ENCODE assay signal across 16 cellular contexts in the genomic region with DNA sequence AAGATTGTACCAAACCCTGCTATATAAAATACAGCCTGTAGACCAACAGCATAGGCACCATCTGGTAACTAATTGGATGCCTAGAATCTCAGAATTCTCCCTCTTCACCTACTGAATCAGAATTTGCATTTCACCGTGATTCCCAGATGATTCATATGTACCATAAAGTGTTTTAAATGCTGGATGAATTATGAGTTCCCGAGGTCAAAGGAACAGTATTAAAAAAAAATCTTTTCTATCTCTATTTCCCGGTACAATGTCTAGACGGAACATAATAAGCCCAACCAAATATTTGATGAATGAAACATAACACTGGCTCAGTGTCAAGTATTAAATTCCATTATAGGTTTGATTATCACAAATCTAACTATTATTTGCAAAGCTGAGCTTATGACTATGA.
DNase-seq lines count a peak whose midpoint lies in the region; ATAC-seq and TF ChIP-seq lines count a peak whose summit lies in the region.
"Had no signal": no experiment of that assay in that cellular context is flagged by ENCODE, and none has a peak within 500 bp of the region (broad histone marks: within the 10 kb centered on the region; RNA-seq: fewer than 3 reads in every experiment).

No MANE protein-coding gene starts in this region.

- H3K9me3 Mint-ChIP-seq in activated T-helper 1 cell treated with anti-CD3 and anti-CD28 coated beads, Interleukin-12 subunit alpha, Interleukin-12 subunit beta, Interleukin-2, Interleukin-4 antibody, amounts not matched to agents 30 ng/mL and 10 ng/mL and 1 ng/mL, durations not matched to agents 14 hours and 24 hours and 36 hours, result no peaks in the 10 kb centered on the region

- H3K36me3 ChIP-seq in adipocyte (ENCODE audit: control insufficient read depth, insufficient read depth, low read length, severe bottlenecking), result no peaks in the 10 kb centered on the region
- H3K36me3 ChIP-seq: ascending aorta, MG63 had no signal

- H3K9me3 ChIP-seq in adipocyte (ENCODE audit: control insufficient read depth, low read length), result no peaks in the 10 kb centered on the region
- H3K9me3 ChIP-seq: ascending aorta, MG63 had no signal

- H3K4me3 ChIP-seq in adipocyte (ENCODE audit: low read length), result no peak overlapping the region
- no peak overlapping the region for H3K4me3 ChIP-seq in fibroblast of mammary gland (ENCODE audit: control insufficient read depth, low read depth, low read length)
- H3K4me3 ChIP-seq: ascending aorta, MG63 had no signal

- intact Hi-C loops in activated T-helper 1 cell treated with anti-CD3 and anti-CD28 coated beads, Interleukin-12 subunit alpha, Interleukin-12 subunit beta, Interleukin-2, Interleukin-4 antibody, amounts not matched to agents 30 ng/mL and 10 ng/mL and 1 ng/mL, durations not matched to agents 14 hours and 24 hours and 36 hours (cut with micrococcal nuclease), result no loop called here

- H3K36me3 Mint-ChIP-seq in activated T-helper 1 cell treated with anti-CD3 and anti-CD28 coated beads, Interleukin-12 subunit alpha, Interleukin-12 subunit beta, Interleukin-2, Interleukin-4 antibody, amounts not matched to agents 30 ng/mL and 10 ng/mL and 1 ng/mL, durations not matched to agents 14 hours and 24 hours and 36 hours (ENCODE audit: low read depth), result no peaks in the 10 kb centered on the region

- H3K27me3 Mint-ChIP-seq in activated T-helper 1 cell treated with anti-CD3 and anti-CD28 coated beads, Interleukin-12 subunit alpha, Interleukin-12 subunit beta, Interleukin-2, Interleukin-4 antibody, amounts not matched to agents 30 ng/mL and 10 ng/mL and 1 ng/mL, durations not matched to agents 14 hours and 24 hours and 36 hours (ENCODE audit: insufficient read depth), result no peaks in the 10 kb centered on the region
- H3K27me3 Mint-ChIP-seq: effector memory CD8-positive, alpha-beta T cell had no signal

- no peak overlapping the region for H3K27ac Mint-ChIP-seq in activated T-helper 1 cell treated with anti-CD3 and anti-CD28 coated beads, Interleukin-12 subunit alpha, Interleukin-12 subunit beta, Interleukin-2, Interleukin-4 antibody, amounts not matched to agents 30 ng/mL and 10 ng/mL and 1 ng/mL, durations not matched to agents 14 hours and 24 hours and 36 hours
- H3K27ac Mint-ChIP-seq: activated CD8-positive, alpha-beta T cell treated with anti-CD3 and anti-CD28 coated beads, Interleukin-2, amount 10 ng/mL, durations not matched to agents 7 days and 5 days; effector memory CD8-positive, alpha-beta T cell had no signal

- no peak overlapping the region for H3K9ac ChIP-seq in adipocyte (ENCODE audit: low read length)

- no peak for TF ChIP-seq CTCF in fibroblast of mammary gland (conservative IDR thresholded peaks at IDR 0.05; ENCODE audit: control insufficient read depth, insufficient read depth, low read depth, low read length)

- no peaks in the 10 kb centered on the region for H3K27me3 ChIP-seq in adipocyte (replicated peaks; ENCODE audit: control insufficient read depth, insufficient read depth, low read length)
- H3K27me3 ChIP-seq: ascending aorta, MG63 had no signal

- no peak overlapping the region for H3K4me3 Mint-ChIP-seq in activated T-helper 1 cell treated with anti-CD3 and anti-CD28 coated beads, Interleukin-12 subunit alpha, Interleukin-12 subunit beta, Interleukin-2, Interleukin-4 antibody, amounts not matched to agents 30 ng/mL and 10 ng/mL and 1 ng/mL, durations not matched to agents 14 hours and 24 hours and 36 hours
- H3K4me3 Mint-ChIP-seq: activated CD8-positive, alpha-beta T cell treated with anti-CD3 and anti-CD28 coated beads, Interleukin-2, amount 10 ng/mL, durations not matched to agents 7 days and 5 days; effector memory CD8-positive, alpha-beta T cell had no signal

- no peaks in the 10 kb centered on the region for H3K4me1 Mint-ChIP-seq in activated T-helper 1 cell treated with anti-CD3 and anti-CD28 coated beads, Interleukin-12 subunit alpha, Interleukin-12 subunit beta, Interleukin-2, Interleukin-4 antibody, amounts not matched to agents 30 ng/mL and 10 ng/mL and 1 ng/mL, durations not matched to agents 14 hours and 24 hours and 36 hours (ENCODE audit: low read depth)

- H3K4me1 ChIP-seq in adipocyte (ENCODE audit: control insufficient read depth, insufficient read depth, low read length), result peaks cover 42% of the 10 kb centered on the region
- H3K4me1 ChIP-seq: ascending aorta had no signal

- peak; percentile 59 for DNase-seq in HCEC 1CT
- DNase-seq in adipocyte (ENCODE audit: low read depth), result peak; percentile 28
- DNase-seq in fibroblast of mammary gland (ENCODE audit: low read depth), result peak; percentile 64
- DNase-seq in renal cortical epithelial cell (ENCODE audit: low read depth), result peak; percentile 15
- DNase-seq in inferior parietal cortex (ENCODE audit: extremely low spot score), result no peak
- DNase-seq in activated T-helper 1 cell treated with anti-CD3 and anti-CD28 coated beads, Interleukin-12 subunit alpha, Interleukin-12 subunit beta, Interleukin-2, Interleukin-4 antibody, amounts not matched to agents 30 ng/mL and 10 ng/mL and 1 ng/mL, durations not matched to agents 14 hours and 24 hours and 36 hours (ENCODE audit: low spot score), result no peak
- no peak for DNase-seq in COLO829 (ENCODE audit: low spot score)
- DNase-seq: activated CD8-positive, alpha-beta T cell treated with anti-CD3 and anti-CD28 coated beads, Interleukin-2, amount 10 ng/mL, durations not matched to agents 7 days and 5 days; effector memory CD8-positive, alpha-beta T cell; MG63; midbrain; NCI-H187; NCI-H510A; nucleus accumbens had no signal

- ATAC-seq in HG02938 (IDR thresholded peaks at IDR 0.05; ENCODE audit: unreplicated experiment), result no peak
- ATAC-seq: activated CD8-positive, alpha-beta T cell treated with anti-CD3 and anti-CD28 coated beads, Interleukin-2, amount 10 ng/mL, durations not matched to agents 7 days and 5 days; effector memory CD8-positive, alpha-beta T cell had no signal

Comparison
In these comparisons a context has a peak if more than half of its experiments do, and no peak if none do; other contexts are left out.
1. DNase-seq: peak in HCEC 1CT (single experiment), adipocyte (single experiment), fibroblast of mammary gland (single experiment) and renal cortical epithelial cell (single experiment); none in inferior parietal cortex (single experiment), activated T-helper 1 cell treated with anti-CD3 and anti-CD28 coated beads, Interleukin-12 subunit alpha, Interleukin-12 subunit beta, Interleukin-2, Interleukin-4 antibody, amounts not matched to agents 30 ng/mL and 10 ng/mL and 1 ng/mL, durations not matched to agents 14 hours and 24 hours and 36 hours (single experiment) and COLO829 (single experiment).